ENCODE assay signal across 2 cellular contexts in the genomic region with DNA sequence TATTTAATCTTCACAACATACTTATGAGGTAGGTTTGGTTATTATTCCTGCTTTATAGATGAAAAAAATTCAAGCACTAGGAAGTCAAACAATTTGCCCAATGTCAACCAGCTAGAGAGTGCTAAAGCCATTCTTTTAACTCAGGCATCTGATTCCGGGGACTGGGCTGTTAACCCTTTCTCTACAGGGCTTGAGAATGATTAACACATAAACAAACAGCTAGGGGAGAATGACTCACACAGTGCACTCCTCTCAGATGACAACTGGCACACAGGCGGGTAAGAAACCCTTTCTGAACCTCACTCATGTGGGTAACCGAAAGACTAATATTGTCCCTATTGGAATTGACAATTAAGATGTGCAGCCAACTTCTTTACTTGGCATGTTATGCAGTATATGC.
TF ChIP-seq lines count a peak whose summit lies in the region.

No MANE protein-coding gene starts in this region.

TF ChIP-seq in A549, 52 proteins besides CTCF, POLR2A, EP300 and RAD21:
- TF ChIP-seq CEBPB (IDR thresholded peaks at IDR 0.05) (no peak), HOXB13 (CRISPR knock-in tag; IDR thresholded peaks at IDR 0.05; ENCODE audit: low read depth) (no peak), FOSL2 (IDR thresholded peaks at IDR 0.05) (no peak), FOSL2 (CRISPR knock-in tag; IDR thresholded peaks at IDR 0.05) (0 out of 2 replicates have a peak, but pooled peaks have one; percentile 3), ESRRA (IDR thresholded peaks at IDR 0.05; ENCODE audit: borderline replicate concordance, low read length) (no peak), HOXB5 (CRISPR knock-in tag; IDR thresholded peaks at IDR 0.05) (no peak), ZC3H11A (IDR thresholded peaks at IDR 0.05) (no peak)
- TF ChIP-seq, protein P1, sequence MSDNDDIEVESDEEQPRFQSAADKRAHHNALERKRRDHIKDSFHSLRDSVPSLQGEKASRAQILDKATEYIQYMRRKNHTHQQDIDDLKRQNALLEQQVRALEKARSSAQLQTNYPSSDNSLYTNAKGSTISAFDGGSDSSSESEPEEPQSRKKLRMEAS (IDR thresholded peaks at IDR 0.05): no peak

TF ChIP-seq in H1, 55 proteins besides CTCF, POLR2A, EP300 and RAD21:
- TF ChIP-seq JUND (IDR thresholded peaks at IDR 0.05; ENCODE audit: low read length) (peak; percentile 56), CEBPB (IDR thresholded peaks at IDR 0.05; ENCODE audit: low read depth, low read length) (no peak), CREB1 (IDR thresholded peaks at IDR 0.05) (no peak), BRCA1 (IDR thresholded peaks at IDR 0.05; ENCODE audit: low read depth, low read length) (no peak), RNF2 (IDR thresholded peaks at IDR 0.05; ENCODE audit: borderline replicate concordance, low read depth, low read length, missing control alignments, poor library complexity, severe bottlenecking) (no peak)
- TF ChIP-seq, protein P2, sequence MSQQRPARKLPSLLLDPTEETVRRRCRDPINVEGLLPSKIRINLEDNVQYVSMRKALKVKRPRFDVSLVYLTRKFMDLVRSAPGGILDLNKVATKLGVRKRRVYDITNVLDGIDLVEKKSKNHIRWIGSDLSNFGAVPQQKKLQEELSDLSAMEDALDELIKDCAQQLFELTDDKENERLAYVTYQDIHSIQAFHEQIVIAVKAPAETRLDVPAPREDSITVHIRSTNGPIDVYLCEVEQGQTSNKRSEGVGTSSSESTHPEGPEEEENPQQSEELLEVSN (IDR thresholded peaks at IDR 0.05): no peak
